22 cellular contexts compared by ENCODE assay signal in genomic region chr1:200493344-200493743, GRCh38.
DNase-seq lines count a peak whose midpoint lies in the region; ATAC-seq, FAIRE-seq and TF ChIP-seq lines count a peak whose summit lies in the region.
"Had no signal": no experiment of that assay in that cellular context is flagged by ENCODE, and none has a peak within 500 bp of the region (broad histone marks: within the 10 kb centered on the region; RNA-seq: fewer than 3 reads in every experiment).

No MANE protein-coding gene starts in this region.

- DNase-seq in NCI-H82 (lab: John Stamatoyannopoulos, UW) (peak; percentile 66), NCI-H82 treated with DMSO at 0.1 percent for 48 hours (lab: John Stamatoyannopoulos, UW; ENCODE audit: unreplicated experiment) (no peak), glomerular visceral epithelial cell (ENCODE audit: extremely low spot score) (peak; percentile 91), nephron progenitor cell (peak; percentile 40), T-helper 17 cell (no peak), frontal cortex (ENCODE audit: low spot score in 2 of 2) (no peak), globus pallidus (ENCODE audit: low spot score) (no peak)
- DNase-seq: CD8-positive, alpha-beta memory T cell; DND-41; KBM-7; NCI-H1436; NCI-H2081; NCI-H345; Right ventricle myocardium superior; SK-N-SH had no signal

- H3K4me1 Mint-ChIP-seq in nephron progenitor cell, result peaks cover 57% of the 10 kb centered on the region
- H3K4me1 Mint-ChIP-seq in T-helper 17 cell, result peaks cover 4% of the 10 kb centered on the region
- H3K4me1 Mint-ChIP-seq: CD8-positive, alpha-beta memory T cell had no signal

- no peaks in the 10 kb centered on the region for H3K9me3 ChIP-seq in T-helper 17 cell (ENCODE audit: control insufficient read depth, low read length, poor library complexity, severe bottlenecking)
- H3K9me3 ChIP-seq: BLaER1 treated with 17β-estradiol and CSF1 and Interleukin-3, amounts not matched to agents 10 nM and 100 nM; SK-N-SH had no signal

- H3K4me3 Mint-ChIP-seq in nephron progenitor cell (no peak overlapping the region), T-helper 17 cell (no peak overlapping the region)
- H3K4me3 Mint-ChIP-seq: CD8-positive, alpha-beta memory T cell had no signal

- peaks cover 18% of the 10 kb centered on the region for H3K27me3 Mint-ChIP-seq in nephron progenitor cell (ENCODE audit: low read depth, poor library complexity)
- H3K27me3 Mint-ChIP-seq in T-helper 17 cell, result peaks cover 26% of the 10 kb centered on the region

- ATAC-seq in T-helper 17 cell (no peak), HG03280 (IDR thresholded peaks at IDR 0.05; ENCODE audit: unreplicated experiment) (no peak)
- ATAC-seq: GM12878, HCT116, Panc1 had no signal

- no peak for FAIRE-seq in frontal cortex (lab: Jason Lieb, UNC)
- FAIRE-seq: A204.1, G401.6, GM12878 had no signal

- peaks cover 2% of the 10 kb centered on the region for H3K9me3 Mint-ChIP-seq in nephron progenitor cell
- H3K9me3 Mint-ChIP-seq: CD8-positive, alpha-beta memory T cell had no signal

- H3K27ac Mint-ChIP-seq in nephron progenitor cell (no peak overlapping the region), T-helper 17 cell (no peak overlapping the region)

- H3K36me3 Mint-ChIP-seq in nephron progenitor cell (ENCODE audit: low read depth) (no peaks in the 10 kb centered on the region), T-helper 17 cell (ENCODE audit: low read depth) (peaks cover 2% of the 10 kb centered on the region)

- no peak for TF ChIP-seq CTCF in nephron progenitor cell (IDR thresholded peaks at IDR 0.05)

Comparison
In these comparisons a context has a peak if more than half of its experiments do, and no peak if none do; other contexts are left out.
1. DNase-seq: peak in NCI-H82 (single experiment), glomerular visceral epithelial cell (single experiment) and nephron progenitor cell (single experiment); none in NCI-H82 treated with DMSO at 0.1 percent for 48 hours (single experiment), T-helper 17 cell (0 of 3), frontal cortex (0 of 2) and globus pallidus (single experiment).